8 cellular contexts compared by ENCODE assay signal in genomic region chr13:110455941-110456340, GRCh38.
DNase-seq lines count a peak whose midpoint lies in the region; ATAC-seq and TF ChIP-seq lines count a peak whose summit lies in the region.

No MANE protein-coding gene starts in this region.

- no peaks in the 10 kb centered on the region for H4K20me1 ChIP-seq in mammary epithelial cell (ENCODE audit: insufficient read depth, low read length)

- no peaks in the 10 kb centered on the region for H3K9me3 ChIP-seq in mammary epithelial cell (replicated peaks; ENCODE audit: insufficient read depth, low read length)

- in situ Hi-C loops in mammary epithelial cell (cut with MboI; ENCODE audit: low sequenced_read_pairs in 2 of 2), result no loop called here

- peak; percentile 99 for ATAC-seq in GM18907 (IDR thresholded peaks at IDR 0.05; ENCODE audit: unreplicated experiment)
- peak; percentile 95 for ATAC-seq in HG03097 (IDR thresholded peaks at IDR 0.05; ENCODE audit: low FRiP score, unreplicated experiment)

- CTCF ChIA-PET in mammary epithelial cell (lab: Charles Lee; ENCODE audit: low non-redundant PET), result interaction anchor here (0.5 kb wide), 1 partner anchor 146 kb away, joined by 3 read pairs; no protein-coding TSS in a partner anchor

- no peak overlapping the region for H3K9ac ChIP-seq in mammary epithelial cell (ENCODE audit: insufficient read depth, low read length)

- peaks cover 5% of the 10 kb centered on the region for H3K36me3 ChIP-seq in mammary epithelial cell (ENCODE audit: insufficient read depth, low read length)
- H3K36me3 ChIP-seq in kidney epithelial cell (ENCODE audit: control insufficient read depth, insufficient read depth, low read length), result peaks cover 7% of the 10 kb centered on the region

- no peak overlapping the region for H2AFZ ChIP-seq in mammary epithelial cell (ENCODE audit: low read depth, low read length)

- DNase-seq in Ammon's horn (ENCODE audit: low spot score), result peak; percentile 93
- peak; percentile 61 for DNase-seq in NCI-H2107 (lab: John Stamatoyannopoulos, UW)
- peak; percentile 67 for DNase-seq in mammary epithelial cell
- DNase-seq in kidney epithelial cell (ENCODE audit: low read depth), result peak; percentile 34
- peak; percentile 39 for DNase-seq in stimulated activated CD4-positive, alpha-beta T cell treated with anti-CD3 and anti-CD28 coated beads, Interleukin-2, amount 100 ng/mL, for 4 hours (ENCODE audit: low read depth)

- BruUV-seq in mammary epithelial cell (replicated peaks; lab: Mats Ljungman, UMichigan), result no TSS peak

- peaks cover 5% of the 10 kb centered on the region for H3K4me1 ChIP-seq in mammary epithelial cell (ENCODE audit: insufficient read depth, low read length)

- no peaks in the 10 kb centered on the region for H3K79me2 ChIP-seq in mammary epithelial cell (ENCODE audit: insufficient read depth, low read length)

- H3K27ac ChIP-seq in VCaP (peak overlapping the region; percentile 4; the same call in 1 of the 2 replicates), mammary epithelial cell (ENCODE audit: insufficient read depth, low read depth, low read length) (no peak overlapping the region)

- dilution Hi-C loops in mammary epithelial cell (cut with HindIII; ENCODE audit: low sequenced_read_pairs), result no loop called here

- TF ChIP-seq CTCF in VCaP (conservative IDR thresholded peaks at IDR 0.05), result peak; percentile 100
- peak; percentile 85 to 96 for TF ChIP-seq CTCF in mammary epithelial cell (conservative IDR thresholded peaks at IDR 0.05 in 1 of 2, IDR thresholded peaks at IDR 0.05 in 1 of 2; ENCODE audit: extremely low read depth in 1 of 2, insufficient read depth in 1 of 2, low read depth in 1 of 2, low read length in 2 of 2)
- TF ChIP-seq CTCF in kidney epithelial cell (IDR thresholded peaks at IDR 0.05; ENCODE audit: insufficient read depth, low read length, poor library complexity, severe bottlenecking), result peak; percentile 83

- 14% methylated on average over 10 of the region's 10 CpGs for WGBS in mammary epithelial cell (ENCODE audit: low coverage, missing lambda C conversion rate)

- intact Hi-C loops in mammary epithelial cell (cut with micrococcal nuclease), result loop anchor here (5.0 to 10.0 kb wide), 5 partner anchors 106 to 259 kb away; partner anchors contain the start of genes ING1, NAXD and RAB20

- H3K27me3 ChIP-seq in mammary epithelial cell (ENCODE audit: insufficient read depth, low read length) (no peaks in the 10 kb centered on the region), kidney epithelial cell (ENCODE audit: control insufficient read depth, insufficient read depth, low read length) (no peaks in the 10 kb centered on the region)

- H3K4me3 ChIP-seq in mammary epithelial cell (replicated peaks in 1 of 3; ENCODE audit: insufficient read depth in 1 of 3, low read depth in 2 of 3, low read length in 3 of 3) (no peak overlapping the region), kidney epithelial cell (ENCODE audit: low read depth, low read length) (no peak overlapping the region)

- no peak overlapping the region for H3K4me2 ChIP-seq in mammary epithelial cell (ENCODE audit: insufficient read depth, low read depth, low read length)

Comparison
In these comparisons a context has a peak if more than half of its experiments do, and no peak if none do; other contexts are left out.
1. DNase-seq: peak in every context shown above with its lines; median percentile 93 in Ammon's horn; 67 in mammary epithelial cell; 61 in NCI-H2107; 39 in stimulated activated CD4-positive, alpha-beta T cell treated with anti-CD3 and anti-CD28 coated beads, Interleukin-2, amount 100 ng/mL, for 4 hours; 34 in kidney epithelial cell.